ENCODE assay signal across 25 cellular contexts in the genomic region with DNA sequence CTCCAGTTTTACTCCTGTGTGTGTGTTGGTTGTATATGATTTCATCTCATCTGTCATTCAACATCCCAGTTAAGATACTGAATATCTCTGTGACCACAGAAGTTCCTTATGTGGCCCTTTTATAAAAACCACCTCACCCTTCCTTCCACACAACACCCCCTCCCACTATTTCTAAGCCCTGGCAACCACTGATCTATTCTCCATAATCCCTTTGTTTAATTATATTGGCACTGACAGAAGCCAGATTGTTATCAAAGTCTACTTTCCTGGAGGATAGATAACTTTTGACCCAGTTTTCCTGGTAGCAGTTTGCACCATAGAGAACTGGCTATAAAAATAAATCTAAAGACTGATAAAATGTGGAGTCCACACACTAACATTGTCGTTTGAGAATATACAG.
"Had no signal": no experiment of that assay in that cellular context is flagged by ENCODE, and none has a peak within 500 bp of the region (broad histone marks: within the 10 kb centered on the region; RNA-seq: fewer than 3 reads in every experiment).

No MANE protein-coding gene starts in this region.

- H3K9me3 Mint-ChIP-seq: dendritic cell treated with granulocyte-macrophage colony-stimulating factor and Interleukin-4, amounts not matched to agents 40 ng/mL and 50 ng/mL, for 4 days; mesothelial cell of epicardium had no signal

- H3K9me3 ChIP-seq: colonic mucosa, esophagus muscularis mucosa, gastroesophageal sphincter, lower lobe of right lung, mucosa of descending colon had no signal

- ATAC-seq: foreskin keratinocyte; gastroesophageal sphincter; heart left ventricle; left colon; left lung; left ventricle myocardium superior; lower lobe of right lung; mucosa of descending colon; naive thymus-derived CD8-positive, alpha-beta T cell had no signal

- H3K79me2 ChIP-seq: hepatocyte had no signal

- H3K36me3 ChIP-seq: colonic mucosa, esophagus muscularis mucosa, gastroesophageal sphincter, heart left ventricle, left lung, lower lobe of right lung had no signal

- H3K27ac Mint-ChIP-seq: dendritic cell treated with granulocyte-macrophage colony-stimulating factor and Interleukin-4, amounts not matched to agents 40 ng/mL and 50 ng/mL, for 4 days; immature natural killer cell; mesothelial cell of epicardium; naive B cell; naive thymus-derived CD8-positive, alpha-beta T cell had no signal

- H3K4me1 Mint-ChIP-seq: immature natural killer cell; mesothelial cell of epicardium; naive B cell; naive thymus-derived CD8-positive, alpha-beta T cell had no signal

- DNase-seq: colonic mucosa; cortex of kidney; dorsolateral prefrontal cortex; effector CD4-positive, alpha-beta T cell; effector memory CD4-positive, alpha-beta T cell; foreskin keratinocyte; heart left ventricle; hypothalamus; immature natural killer cell; islet precursor cell; kidney; kidney glomerular epithelial cell; left colon; left lung; left ventricle myocardium superior; lower lobe of right lung; mesenchymal stem cell; mucosa of descending colon; naive B cell; naive thymus-derived CD8-positive, alpha-beta T cell had no signal

- H3K27ac ChIP-seq: colonic mucosa, dorsolateral prefrontal cortex, esophagus muscularis mucosa, foreskin keratinocyte, gastroesophageal sphincter, heart left ventricle, hepatocyte, left lung, lower lobe of right lung had no signal

- H3K4me3 ChIP-seq: colonic mucosa, dorsolateral prefrontal cortex, esophagus muscularis mucosa, gastroesophageal sphincter, heart left ventricle, hepatocyte, left lung, lower lobe of right lung, mucosa of descending colon had no signal

- H2AFZ ChIP-seq: hepatocyte had no signal

- H3K4me2 ChIP-seq: hepatocyte had no signal

- H3K27me3 Mint-ChIP-seq: dendritic cell treated with granulocyte-macrophage colony-stimulating factor and Interleukin-4, amounts not matched to agents 40 ng/mL and 50 ng/mL, for 4 days; naive B cell; naive thymus-derived CD8-positive, alpha-beta T cell had no signal

- H3K36me3 Mint-ChIP-seq: immature natural killer cell; mesothelial cell of epicardium; naive B cell; naive thymus-derived CD8-positive, alpha-beta T cell had no signal

- H3K4me1 ChIP-seq: colonic mucosa, esophagus muscularis mucosa, foreskin keratinocyte, gastroesophageal sphincter, left lung, lower lobe of right lung had no signal

- H3K4me3 Mint-ChIP-seq: dendritic cell treated with granulocyte-macrophage colony-stimulating factor and Interleukin-4, amounts not matched to agents 40 ng/mL and 50 ng/mL, for 4 days; immature natural killer cell; mesothelial cell of epicardium; naive B cell; naive thymus-derived CD8-positive, alpha-beta T cell had no signal

- H3K27me3 ChIP-seq: colonic mucosa, dorsolateral prefrontal cortex, esophagus muscularis mucosa, foreskin keratinocyte, gastroesophageal sphincter, heart left ventricle, hepatocyte, left lung had no signal
